In the genomic region with DNA sequence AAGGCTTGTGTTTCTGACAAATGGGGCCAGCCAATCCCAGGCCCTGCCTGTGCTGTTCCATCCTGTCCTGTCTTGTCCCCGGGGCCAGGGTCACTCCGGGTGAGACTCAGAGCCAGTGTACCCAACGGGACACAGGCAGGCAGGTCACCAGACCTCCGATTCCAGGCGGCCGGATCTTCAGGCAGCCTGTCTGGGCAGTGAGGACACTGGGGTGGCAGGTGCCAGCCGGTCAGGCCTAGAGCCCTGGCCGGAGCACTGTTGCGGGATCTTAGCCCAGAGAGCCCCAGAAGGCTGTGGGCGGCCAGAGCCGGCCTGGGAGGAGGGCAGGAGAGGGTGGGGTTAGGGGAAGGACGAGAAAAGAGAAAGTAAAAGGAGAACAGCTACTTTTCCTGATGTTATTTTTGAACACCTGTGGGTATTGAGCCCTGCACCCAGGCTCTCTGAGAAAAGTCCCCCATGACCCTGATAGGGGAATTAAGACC, we compare ENCODE assay signal across 9 cellular contexts. TPM values are rescaled to one million over a fixed set of nuclear protein-coding genes. Genes with fewer than 3 reads are reported as not detected.
DNase-seq lines count a peak whose midpoint lies in the region; ATAC-seq, FAIRE-seq and TF ChIP-seq lines count a peak whose summit lies in the region.
"Had no signal": no experiment of that assay in that cellular context is flagged by ENCODE, and none has a peak within 500 bp of the region (broad histone marks: within the 10 kb centered on the region; RNA-seq: fewer than 3 reads in every experiment).

No MANE protein-coding gene starts in this region.

- CTCF ChIA-PET in activated naive CD4-positive, alpha-beta T cell treated with anti-CD3 and anti-CD28 coated beads, Interleukin-2, amount 10 ng/mL, durations not matched to agents 7 days and 5 days (lab: Charles Lee): interaction anchor here (1.0 to 3.7 kb wide), 12 partner anchors 10 to 318 kb away, joined by 3 to 39 read pairs (median 6); no protein-coding TSS in a partner anchor

- H3K27me3 ChIP-seq in astrocyte (ENCODE audit: insufficient read depth, low read length) (no peaks in the 10 kb centered on the region), right lobe of liver (no peaks in the 10 kb centered on the region), suprapubic skin (no peaks in the 10 kb centered on the region)

- H3K9ac ChIP-seq in astrocyte (ENCODE audit: low read length): peak overlapping the region; percentile 47

- H3K4me1 ChIP-seq in astrocyte (ENCODE audit: insufficient read depth, low read length) (peaks cover 30% of the 10 kb centered on the region), right lobe of liver (peaks cover 0 to 40% (median 15%) of the 10 kb centered on the region in 4 donors), suprapubic skin (peaks cover 57% of the 10 kb centered on the region)

- no peak overlapping the region for H3K27ac ChIP-seq in astrocyte (ENCODE audit: low read depth, low read length)
- H3K27ac ChIP-seq in right lobe of liver: peak overlapping the region; percentile 98 to 99 (median 99)
- peak overlapping the region; percentile 98 for H3K27ac ChIP-seq in suprapubic skin

- no peaks in the 10 kb centered on the region for H4K20me1 ChIP-seq in astrocyte (ENCODE audit: insufficient read depth, low read length)

- DNase-seq in activated naive CD4-positive, alpha-beta T cell treated with anti-CD3 and anti-CD28 coated beads, Interleukin-2, amount 10 ng/mL, durations not matched to agents 7 days and 5 days: peak; percentile 57
- DNase-seq in activated naive CD4-positive, alpha-beta T cell (lab: John Stamatoyannopoulos, UW): no peak
- DNase-seq in HPDE6-E6E7 (ENCODE audit: extremely low spot score): peak; percentile 60
- no peak for DNase-seq in astrocyte (ENCODE audit: low read depth)
- peak; percentile 80 to 98 (median 97) for DNase-seq in right lobe of liver
- peak; percentile 78 to 83 for DNase-seq in suprapubic skin (ENCODE audit: low spot score in 2 of 2)
- no peak for DNase-seq in dedifferentiated amniotic fluid mesenchymal stem cell (ENCODE audit: extremely low spot score)
- no peak for DNase-seq in NCI-H2171 (lab: John Stamatoyannopoulos, UW)

- no peaks in the 10 kb centered on the region for H3K9me3 Mint-ChIP-seq in activated naive CD4-positive, alpha-beta T cell treated with anti-CD3 and anti-CD28 coated beads, Interleukin-2, amount 10 ng/mL, durations not matched to agents 7 days and 5 days
- H3K9me3 Mint-ChIP-seq in astrocyte (ENCODE audit: unreplicated experiment): no peaks in the 10 kb centered on the region

- H3K4me1 Mint-ChIP-seq in activated naive CD4-positive, alpha-beta T cell treated with anti-CD3 and anti-CD28 coated beads, Interleukin-2, amount 10 ng/mL, durations not matched to agents 7 days and 5 days: peaks cover 62% of the 10 kb centered on the region
- H3K4me1 Mint-ChIP-seq in astrocyte (ENCODE audit: low read depth, unreplicated experiment): peaks cover 16% of the 10 kb centered on the region

- H3K4me2 ChIP-seq in astrocyte (ENCODE audit: low read length): no peak overlapping the region

- intact Hi-C loops in right lobe of liver (cut with DNase I): no loop called here

- H3K4me3 Mint-ChIP-seq in activated naive CD4-positive, alpha-beta T cell treated with anti-CD3 and anti-CD28 coated beads, Interleukin-2, amount 10 ng/mL, durations not matched to agents 7 days and 5 days: peak overlapping the region; percentile 83
- peak overlapping the region; percentile 27 for H3K4me3 Mint-ChIP-seq in astrocyte (ENCODE audit: unreplicated experiment)

- no peak for TF ChIP-seq EP300 in suprapubic skin (IDR thresholded peaks at IDR 0.05)

- ATAC-seq in right lobe of liver: peak; percentile 50 to 80 (median 65)

- H3K9me3 ChIP-seq in astrocyte (ENCODE audit: insufficient read depth, low read depth, low read length) (no peaks in the 10 kb centered on the region), right lobe of liver (no peaks in the 10 kb centered on the region), suprapubic skin (no peaks in the 10 kb centered on the region)

- peaks cover 3% of the 10 kb centered on the region for H3K36me3 Mint-ChIP-seq in activated naive CD4-positive, alpha-beta T cell treated with anti-CD3 and anti-CD28 coated beads, Interleukin-2, amount 10 ng/mL, durations not matched to agents 7 days and 5 days
- H3K36me3 Mint-ChIP-seq in astrocyte (ENCODE audit: low read depth, unreplicated experiment): no peaks in the 10 kb centered on the region

- H3K4me3 ChIP-seq in astrocyte (ENCODE audit: insufficient read depth, low read depth, low read length) (no peak overlapping the region), right lobe of liver (peak overlapping the region; percentile 7 to 34 (median 16)), suprapubic skin (peak overlapping the region; percentile 16)

- H3K36me3 ChIP-seq in astrocyte (ENCODE audit: insufficient read depth, low read length) (no peaks in the 10 kb centered on the region), right lobe of liver (no peaks in the 10 kb centered on the region), suprapubic skin (no peaks in the 10 kb centered on the region)

- H3K79me2 ChIP-seq in astrocyte (ENCODE audit: insufficient read depth, low read length): peaks cover 4% of the 10 kb centered on the region

- peaks cover 54% of the 10 kb centered on the region for H3K27me3 Mint-ChIP-seq in activated naive CD4-positive, alpha-beta T cell treated with anti-CD3 and anti-CD28 coated beads, Interleukin-2, amount 10 ng/mL, durations not matched to agents 7 days and 5 days
- no peaks in the 10 kb centered on the region for H3K27me3 Mint-ChIP-seq in astrocyte (ENCODE audit: low read depth, unreplicated experiment)

- WGBS in right lobe of liver (ENCODE audit: insufficient coverage, low coverage, low lambda C conversion rate, missing lambda C conversion rate): 10% methylated on average over 12 of the region's 12 CpGs
- 14% methylated on average over 12 of the region's 12 CpGs for WGBS in suprapubic skin

- H2AFZ ChIP-seq in astrocyte (ENCODE audit: low read depth, low read length): no peak overlapping the region

- TF ChIP-seq CTCF in astrocyte (IDR thresholded peaks at IDR 0.05; ENCODE audit: insufficient read depth, low read depth, low read length) (no peak), right lobe of liver (IDR thresholded peaks at IDR 0.05) (no peak), suprapubic skin (IDR thresholded peaks at IDR 0.05) (no peak)

- TF ChIP-seq POLR2A in right lobe of liver (IDR thresholded peaks at IDR 0.05) (peak; percentile 49), suprapubic skin (IDR thresholded peaks at IDR 0.05) (peak in 1 of 2 donors; percentile 11)

- no peak for FAIRE-seq in astrocyte (lab: Jason Lieb, UNC)
- FAIRE-seq: G401.6 had no signal

- H3K27ac Mint-ChIP-seq in activated naive CD4-positive, alpha-beta T cell treated with anti-CD3 and anti-CD28 coated beads, Interleukin-2, amount 10 ng/mL, durations not matched to agents 7 days and 5 days: peak overlapping the region; percentile 91
- peak overlapping the region; percentile 88 for H3K27ac Mint-ChIP-seq in astrocyte (ENCODE audit: unreplicated experiment)

RNA-seq across cellular contexts. Expression of gene ACTB, which starts 27.6 kb away (rescaled TPM):
- 8,286 and 8,942 TPM in 2 replicates for total RNA-seq in astrocyte
- total RNA-seq in right lobe of liver: 1,000 to 10,000 TPM; 1,195 to 2,421 (median 1,468) TPM
- total RNA-seq in suprapubic skin: 1,000 to 10,000 TPM; 1,382 to 2,494 (median 2,273) TPM

RNA-seq across cellular contexts. Expression of gene FSCN1, which starts 34.7 kb away (rescaled TPM):
- total RNA-seq in astrocyte (629 and 685 TPM in 2 replicates), right lobe of liver (10 to 100 TPM in 5 of 6 experiments, 1 to 10 TPM in 1; 9.1 to 26.2 (median 11.9) TPM), suprapubic skin (10 to 100 TPM; 63.0 to 88.9 (median 73.2) TPM)

RNA-seq across cellular contexts. Expression of gene FBXL18, which starts 44.4 kb away (rescaled TPM):
- total RNA-seq in astrocyte (33.1 and 35.5 TPM in 2 replicates), right lobe of liver (1 to 10 TPM; 3.5 to 8.5 (median 4.7) TPM), suprapubic skin (10 to 100 TPM; 12.2 to 19.0 (median 16.8) TPM)

Comparison
In these comparisons a context has a peak if more than half of its experiments do, and no peak if none do; other contexts are left out.
1. DNase-seq: peak in activated naive CD4-positive, alpha-beta T cell treated with anti-CD3 and anti-CD28 coated beads, Interleukin-2, amount 10 ng/mL, durations not matched to agents 7 days and 5 days (single experiment), HPDE6-E6E7 (single experiment), right lobe of liver (3 of 3) and suprapubic skin (2 of 2); none in activated naive CD4-positive, alpha-beta T cell (0 of 4), astrocyte (single experiment), dedifferentiated amniotic fluid mesenchymal stem cell (single experiment) and NCI-H2171 (single experiment).